Comparison of ENCODE assay signal across 8 cellular contexts in the genomic region with DNA sequence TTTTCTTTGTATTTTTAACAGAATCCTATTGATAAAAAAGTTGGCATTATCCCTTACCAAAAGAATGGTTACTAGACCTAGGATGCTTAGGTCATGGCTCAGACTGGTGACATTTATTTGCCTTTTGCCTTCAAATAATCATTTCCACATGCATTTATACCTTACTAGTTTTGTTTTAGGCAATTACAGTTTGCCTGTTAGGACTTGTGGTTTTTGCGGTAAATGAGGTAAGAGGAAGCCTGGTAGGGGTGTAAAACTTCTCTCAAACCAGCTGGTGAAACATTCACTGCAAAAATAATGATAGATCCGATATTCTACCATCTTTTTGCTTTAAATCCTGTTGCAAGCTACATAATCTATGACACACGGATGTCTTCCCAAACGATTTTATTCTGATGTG. TPM values are rescaled to one million over a fixed set of nuclear protein-coding genes. Genes with fewer than 3 reads are reported as not detected.
A peak's percentile ranks its signal among the peaks of the same experiment; 100 is the strongest.
DNase-seq lines count a peak whose midpoint lies in the region; ATAC-seq and TF ChIP-seq lines count a peak whose summit lies in the region.

No MANE protein-coding gene starts in this region.

- no peak overlapping the region for H3K4me3 ChIP-seq in CD4-positive, alpha-beta memory T cell (ENCODE audit: low read length in 2 of 2)
- H3K4me3 ChIP-seq in SJCRH30 (no peak overlapping the region), heart right ventricle (no peak overlapping the region)

- ATAC-seq in T-cell (replicated peaks in 1 of 4), result peak in 2 of 4 experiments; percentile 36 to 63
- no peak for ATAC-seq in heart right ventricle
- no peak for ATAC-seq in GM21528 (IDR thresholded peaks at IDR 0.05; ENCODE audit: low FRiP score, unreplicated experiment)

- intact Hi-C loops in CD4-positive, alpha-beta memory T cell (cut with micrococcal nuclease), result loop anchor here (5.0 kb wide), 1 partner anchor 140 kb away; no protein-coding TSS in a partner anchor
- intact Hi-C loops in heart right ventricle (cut with DNase I), result loop anchor here in 2 of 10 donors (10.0 kb wide), 1 partner anchor 92 kb away; the partner anchor contains the start of gene ATP1B4 (in 2 of the 2)

- TF ChIP-seq CTCF in heart right ventricle (IDR thresholded peaks at IDR 0.05), result no peak

- H3K27me3 ChIP-seq in CD4-positive, alpha-beta memory T cell (ENCODE audit: insufficient read depth, low read length), result no peaks in the 10 kb centered on the region
- no peaks in the 10 kb centered on the region for H3K27me3 ChIP-seq in SJCRH30
- H3K27me3 ChIP-seq in heart right ventricle, result no peaks in the 10 kb centered on the region

- H3K4me1 ChIP-seq in CD4-positive, alpha-beta memory T cell (ENCODE audit: insufficient read depth, low read length), result peaks cover 48% of the 10 kb centered on the region
- H3K4me1 ChIP-seq in SJCRH30 (peaks cover 16% of the 10 kb centered on the region), heart right ventricle (peaks cover 0 to 42% (median 10%) of the 10 kb centered on the region in 9 donors)

- H3K36me3 ChIP-seq in CD4-positive, alpha-beta memory T cell (ENCODE audit: insufficient read depth, low read length), result no peaks in the 10 kb centered on the region
- H3K36me3 ChIP-seq in SJCRH30, result peaks cover 25% of the 10 kb centered on the region
- peaks cover 0 to 32% (median 0%) of the 10 kb centered on the region in 9 donors for H3K36me3 ChIP-seq in heart right ventricle

- H3K4me3 Mint-ChIP-seq in CD4-positive, alpha-beta memory T cell, result peak overlapping the region; percentile 56 to 83 (median 66)
- H3K4me3 Mint-ChIP-seq in T-cell, result peak overlapping the region; percentile 49 to 66 (median 55)

- H3K27ac Mint-ChIP-seq in CD4-positive, alpha-beta memory T cell, result peak overlapping the region in 5 of 7 donors; percentile 7 to 77 (median 30)
- H3K27ac Mint-ChIP-seq in T-cell, result peak overlapping the region; percentile 66 to 76

- no peaks in the 10 kb centered on the region for H3K27me3 Mint-ChIP-seq in CD4-positive, alpha-beta memory T cell
- H3K27me3 Mint-ChIP-seq in T-cell, result no peaks in the 10 kb centered on the region

- 56 to 73% methylated on average over 4 of the region's 4 CpGs for WGBS in heart right ventricle, 2 donors

- H3K4me1 Mint-ChIP-seq in CD4-positive, alpha-beta memory T cell, result peaks cover 32 to 56% (median 40%) of the 10 kb centered on the region in 4 donors
- H3K4me1 Mint-ChIP-seq in T-cell, result peaks cover 37 to 65% (median 41%) of the 10 kb centered on the region in 3 donors

- peaks cover 8 to 16% of the 10 kb centered on the region in 2 donors for H3K36me3 Mint-ChIP-seq in CD4-positive, alpha-beta memory T cell
- peaks cover 10% of the 10 kb centered on the region for H3K36me3 Mint-ChIP-seq in T-cell

- peak in 4 of 5 donors; percentile 15 to 26 (median 24) for DNase-seq in CD4-positive, alpha-beta memory T cell
- DNase-seq in HS-5 (ENCODE audit: low read depth) (peak; percentile 49), T-cell (no peak), glomerular visceral epithelial cell (ENCODE audit: extremely low spot score) (peak; percentile 65), SJCRH30 (no peak), heart right ventricle (no peak)
- DNase-seq in stimulated activated naive CD4-positive, alpha-beta T cell treated with Interleukin-2 at 50 U/mL for 16 hours (lab: John Stamatoyannopoulos, UW), result no peak

- H3K27ac ChIP-seq in CD4-positive, alpha-beta memory T cell (ENCODE audit: low read depth, low read length), result no peak overlapping the region
- H3K27ac ChIP-seq in SJCRH30, result no peak overlapping the region
- H3K27ac ChIP-seq in heart right ventricle, result no peak overlapping the region

- POLR2A ChIA-PET in CD4-positive, alpha-beta memory T cell (lab: Charles Lee; ENCODE audit: partially characterized antibody), result interaction anchor here (0.7 to 1.7 kb wide), 3 partner anchors 11 to 147 kb away, joined by 3 to 9 read pairs (median 5); partner anchors contain the start of genes LAMP2 and MCTS1
- POLR2A ChIA-PET in T-cell (lab: Charles Lee), result no interaction called here

- no peaks in the 10 kb centered on the region for H3K9me3 Mint-ChIP-seq in CD4-positive, alpha-beta memory T cell
- H3K9me3 Mint-ChIP-seq in T-cell, result no peaks in the 10 kb centered on the region

- H3K9me3 ChIP-seq in CD4-positive, alpha-beta memory T cell (ENCODE audit: control insufficient read depth in 1 of 2, low read length in 2 of 2), result no peaks in the 10 kb centered on the region
- H3K9me3 ChIP-seq in SJCRH30 (replicated peaks) (no peaks in the 10 kb centered on the region), heart right ventricle (no peaks in the 10 kb centered on the region)

- CTCF ChIA-PET in CD4-positive, alpha-beta memory T cell (lab: Charles Lee; ENCODE audit: partially characterized antibody), result interaction anchor here (0.8 to 1.6 kb wide), 4 partner anchors 8 to 91 kb away, joined by 3 to 7 read pairs (median 4); no protein-coding TSS in a partner anchor
- CTCF ChIA-PET in T-cell (lab: Charles Lee), result interaction anchor here in 1 of 2 donors (1.1 kb wide), 1 partner anchor 29 kb away, joined by 3 read pairs; no protein-coding TSS in a partner anchor

RNA-seq across cellular contexts. Expression of gene LAMP2, which starts 12.1 kb away (rescaled TPM):
- total RNA-seq in CD4-positive, alpha-beta memory T cell, result 10 to 100 TPM; 44.2 to 45.8 TPM
- polyA plus RNA-seq in CD4-positive, alpha-beta memory T cell, result 100 to 1,000 TPM in 1 of 2 donors, 10 to 100 TPM in 1; 83.0 to 155 TPM
- total RNA-seq in T-cell, result 10 to 100 TPM; 21.5 to 32.2 (median 31.5) TPM
- 137 and 143 TPM in 2 replicates for total RNA-seq in SJCRH30 (2014; rRNA removed; shearing (Covaris generic))
- total RNA-seq in heart right ventricle, result 10 to 100 TPM; 55.2 to 88.7 (median 61.5) TPM
- 10 to 100 TPM; 14.9 to 30.9 TPM for polyA plus RNA-seq in heart right ventricle

Comparison
In these comparisons a context has a peak if more than half of its experiments do, and no peak if none do; other contexts are left out.
1. DNase-seq: peak in CD4-positive, alpha-beta memory T cell (4 of 5), HS-5 (single experiment) and glomerular visceral epithelial cell (single experiment); none in T-cell (0 of 34), stimulated activated naive CD4-positive, alpha-beta T cell treated with Interleukin-2 at 50 U/mL for 16 hours (single experiment), SJCRH30 (0 of 2) and heart right ventricle (0 of 2).